In genomic region chr4:41432889-41433288, GRCh38 we compare ENCODE assay signal across 14 cellular contexts.
DNase-seq lines count a peak whose midpoint lies in the region; ATAC-seq, FAIRE-seq and TF ChIP-seq lines count a peak whose summit lies in the region.
"Had no signal": no experiment of that assay in that cellular context is flagged by ENCODE, and none has a peak within 500 bp of the region (broad histone marks: within the 10 kb centered on the region; RNA-seq: fewer than 3 reads in every experiment).

No MANE protein-coding gene starts in this region.

- DNase-seq in H7 (peak; percentile 61), astrocyte (ENCODE audit: low read depth) (peak; percentile 94), superior temporal gyrus (ENCODE audit: extremely low spot score) (peak; percentile 76), NOMO-1 treated with dmso at 0.1 percent for 144 hours (lab: John Stamatoyannopoulos, UW; ENCODE audit: unreplicated experiment) (no peak)
- no peak for DNase-seq in T-helper 2 cell treated with Interferon-gamma antibody and Interleukin-4, amounts not matched to agents 5 μg/mL and 100 μg/mL, for 36 hours (ENCODE audit: low spot score)
- DNase-seq: activated CD8-positive, alpha-beta memory T cell treated with anti-CD3 and anti-CD28 coated beads, Interleukin-2, amount 10 ng/mL, durations not matched to agents 7 days and 5 days; colonic mucosa; NCI-H187; SHP77 treated with DMSO at 0.1 percent for 48 hours; stimulated activated CD4-positive, alpha-beta T cell treated with anti-CD3 and anti-CD28 coated beads, Interleukin-4, amount 100 ng/mL, for 1 hour had no signal

- peaks cover 7% of the 10 kb centered on the region for H3K4me1 ChIP-seq in astrocyte (ENCODE audit: insufficient read depth, low read length)
- H3K4me1 ChIP-seq in iPS-20b (ENCODE audit: insufficient read depth, low read length): peaks cover 55% of the 10 kb centered on the region
- H3K4me1 ChIP-seq: colonic mucosa had no signal

- H3K27ac ChIP-seq in astrocyte (ENCODE audit: low read depth, low read length) (peak overlapping the region; percentile 71), iPS-20b (ENCODE audit: low read length) (peak overlapping the region; percentile 29)
- H3K27ac ChIP-seq: colonic mucosa had no signal

- H3K9ac ChIP-seq in astrocyte (ENCODE audit: low read length) (peak overlapping the region; percentile 49), iPS-20b (ENCODE audit: low read depth, low read length) (peak overlapping the region; percentile 51; the same call in 1 of the 2 replicates)

- no peaks in the 10 kb centered on the region for H3K79me2 ChIP-seq in astrocyte (ENCODE audit: insufficient read depth, low read length)

- TF ChIP-seq CTCF in astrocyte (IDR thresholded peaks at IDR 0.05; ENCODE audit: insufficient read depth, low read depth, low read length): no peak

- H3K4me3 ChIP-seq in H7 (ENCODE audit: insufficient read depth, low read depth, low read length) (no peak overlapping the region), astrocyte (ENCODE audit: insufficient read depth, low read depth, low read length) (no peak overlapping the region), iPS-20b (ENCODE audit: low read length) (peak overlapping the region; percentile 11; the same call in 1 of the 2 replicates)
- H3K4me3 ChIP-seq: colonic mucosa had no signal

- peak overlapping the region; percentile 8 for H2AFZ ChIP-seq in astrocyte (ENCODE audit: low read depth, low read length)

- peaks cover 2% of the 10 kb centered on the region for H3K9me3 Mint-ChIP-seq in astrocyte (ENCODE audit: unreplicated experiment)
- no peaks in the 10 kb centered on the region for H3K9me3 Mint-ChIP-seq in T-helper 2 cell treated with Interferon-gamma antibody and Interleukin-4, amounts not matched to agents 5 μg/mL and 100 μg/mL, for 36 hours

- H4K20me1 ChIP-seq in astrocyte (ENCODE audit: insufficient read depth, low read length): no peaks in the 10 kb centered on the region

- H3K9me3 ChIP-seq in astrocyte (ENCODE audit: insufficient read depth, low read depth, low read length) (no peaks in the 10 kb centered on the region), iPS-20b (ENCODE audit: insufficient read depth, low read depth, low read length) (no peaks in the 10 kb centered on the region)
- H3K9me3 ChIP-seq: colonic mucosa had no signal

- H3K4me3 Mint-ChIP-seq in astrocyte (ENCODE audit: unreplicated experiment): no peak overlapping the region
- no peak overlapping the region for H3K4me3 Mint-ChIP-seq in T-helper 2 cell treated with Interferon-gamma antibody and Interleukin-4, amounts not matched to agents 5 μg/mL and 100 μg/mL, for 36 hours
- H3K4me3 Mint-ChIP-seq: activated CD8-positive, alpha-beta memory T cell treated with anti-CD3 and anti-CD28 coated beads, Interleukin-2, amount 10 ng/mL, durations not matched to agents 7 days and 5 days; memory B cell had no signal

- peak; percentile 5 for FAIRE-seq in astrocyte (lab: Jason Lieb, UNC)

- peak overlapping the region; percentile 45 for H3K4me2 ChIP-seq in astrocyte (ENCODE audit: low read length)

- peak overlapping the region; percentile 87 for H3K27ac Mint-ChIP-seq in astrocyte (ENCODE audit: unreplicated experiment)
- H3K27ac Mint-ChIP-seq in T-helper 2 cell treated with Interferon-gamma antibody and Interleukin-4, amounts not matched to agents 5 μg/mL and 100 μg/mL, for 36 hours: no peak overlapping the region
- H3K27ac Mint-ChIP-seq: activated CD8-positive, alpha-beta memory T cell treated with anti-CD3 and anti-CD28 coated beads, Interleukin-2, amount 10 ng/mL, durations not matched to agents 7 days and 5 days; memory B cell had no signal

- ATAC-seq in GM21529 (IDR thresholded peaks at IDR 0.05; ENCODE audit: unreplicated experiment) (no peak), HG03378 (IDR thresholded peaks at IDR 0.05; ENCODE audit: unreplicated experiment) (no peak)
- ATAC-seq: activated CD8-positive, alpha-beta memory T cell treated with anti-CD3 and anti-CD28 coated beads, Interleukin-2, amount 10 ng/mL, durations not matched to agents 7 days and 5 days had no signal

- H3K27me3 Mint-ChIP-seq in astrocyte (ENCODE audit: low read depth, unreplicated experiment): no peaks in the 10 kb centered on the region
- no peaks in the 10 kb centered on the region for H3K27me3 Mint-ChIP-seq in T-helper 2 cell treated with Interferon-gamma antibody and Interleukin-4, amounts not matched to agents 5 μg/mL and 100 μg/mL, for 36 hours (ENCODE audit: low read depth)
- H3K27me3 Mint-ChIP-seq: activated CD8-positive, alpha-beta memory T cell treated with anti-CD3 and anti-CD28 coated beads, Interleukin-2, amount 10 ng/mL, durations not matched to agents 7 days and 5 days had no signal

- H3K4me1 Mint-ChIP-seq in astrocyte (ENCODE audit: low read depth, unreplicated experiment): peaks cover 46% of the 10 kb centered on the region
- H3K4me1 Mint-ChIP-seq in T-helper 2 cell treated with Interferon-gamma antibody and Interleukin-4, amounts not matched to agents 5 μg/mL and 100 μg/mL, for 36 hours (ENCODE audit: low read depth): no peaks in the 10 kb centered on the region
- H3K4me1 Mint-ChIP-seq: activated CD8-positive, alpha-beta memory T cell treated with anti-CD3 and anti-CD28 coated beads, Interleukin-2, amount 10 ng/mL, durations not matched to agents 7 days and 5 days; memory B cell had no signal

- no peaks in the 10 kb centered on the region for H3K36me3 Mint-ChIP-seq in astrocyte (ENCODE audit: low read depth, unreplicated experiment)
- no peaks in the 10 kb centered on the region for H3K36me3 Mint-ChIP-seq in T-helper 2 cell treated with Interferon-gamma antibody and Interleukin-4, amounts not matched to agents 5 μg/mL and 100 μg/mL, for 36 hours (ENCODE audit: low read depth)
- H3K36me3 Mint-ChIP-seq: activated CD8-positive, alpha-beta memory T cell treated with anti-CD3 and anti-CD28 coated beads, Interleukin-2, amount 10 ng/mL, durations not matched to agents 7 days and 5 days; memory B cell had no signal

- H3K36me3 ChIP-seq in H7 (replicated peaks; ENCODE audit: control insufficient read depth, insufficient read depth, low read length) (no peaks in the 10 kb centered on the region), astrocyte (ENCODE audit: insufficient read depth, low read length) (no peaks in the 10 kb centered on the region), iPS-20b (ENCODE audit: insufficient read depth, low read depth, low read length) (no peaks in the 10 kb centered on the region)
- H3K36me3 ChIP-seq: colonic mucosa had no signal

- no peaks in the 10 kb centered on the region; the same call in 1 of the 2 replicates for H3K27me3 ChIP-seq in H7 (ENCODE audit: control insufficient read depth, insufficient read depth, low read length)
- H3K27me3 ChIP-seq in astrocyte (ENCODE audit: insufficient read depth, low read length): no peaks in the 10 kb centered on the region
- no peaks in the 10 kb centered on the region for H3K27me3 ChIP-seq in iPS-20b (ENCODE audit: insufficient read depth, low read length)
- H3K27me3 ChIP-seq: colonic mucosa had no signal

Comparison
In these comparisons a context has a peak if more than half of its experiments do, and no peak if none do; other contexts are left out.
1. DNase-seq: peak in H7 (single experiment), astrocyte (single experiment) and superior temporal gyrus (single experiment); none in T-helper 2 cell treated with Interferon-gamma antibody and Interleukin-4, amounts not matched to agents 5 μg/mL and 100 μg/mL, for 36 hours (single experiment) and NOMO-1 treated with dmso at 0.1 percent for 144 hours (single experiment).